ENCODE assay signal across 21 cellular contexts in genomic region chr7:27303021-27303420, GRCh38.
DNase-seq lines count a peak whose midpoint lies in the region; ATAC-seq and TF ChIP-seq lines count a peak whose summit lies in the region.
"Had no signal": no experiment of that assay in that cellular context is flagged by ENCODE, and none has a peak within 500 bp of the region (broad histone marks: within the 10 kb centered on the region; RNA-seq: fewer than 3 reads in every experiment).

No MANE protein-coding gene starts in this region.

- no peak for TF ChIP-seq CTCF in fibroblast of the aortic adventitia (IDR thresholded peaks at IDR 0.05; ENCODE audit: insufficient read depth, low read length)

- no peak for ATAC-seq in HG02798 (IDR thresholded peaks at IDR 0.05; ENCODE audit: poor library complexity, unreplicated experiment)
- no peak for ATAC-seq in HG03280 (IDR thresholded peaks at IDR 0.05; ENCODE audit: unreplicated experiment)
- ATAC-seq: activated CD8-positive, alpha-beta T cell treated with anti-CD3 and anti-CD28 coated beads, Interleukin-2, amount 10 ng/mL, durations not matched to agents 7 days and 5 days; naive thymus-derived CD8-positive, alpha-beta T cell; right cardiac atrium had no signal

- H3K4me3 ChIP-seq in fibroblast of the aortic adventitia (ENCODE audit: low read depth, low read length) = no peak overlapping the region
- H3K4me3 ChIP-seq: HAP-1, ovary, SK-N-MC, vagina had no signal

- DNase-seq in AG08396 (ENCODE audit: low spot score) (peak; percentile 9), H4 (ENCODE audit: low spot score) (peak; percentile 48), NCI-H69 (lab: John Stamatoyannopoulos, UW) (peak; percentile 70), fibroblast of the aortic adventitia (ENCODE audit: low read depth) (peak; percentile 2), T1000 (lab: John Stamatoyannopoulos, UW) (no peak)
- DNase-seq in stimulated activated CD4-positive, alpha-beta T cell treated with anti-CD3 and anti-CD28 coated beads, Interleukin-4, amount 100 ng/mL, for 24 hours = no peak
- DNase-seq: activated CD8-positive, alpha-beta T cell treated with anti-CD3 and anti-CD28 coated beads, Interleukin-2, amount 10 ng/mL, durations not matched to agents 7 days and 5 days; activated naive CD4-positive, alpha-beta T cell treated with Interleukin-2 at 50 U/mL for 16 hours; activated T-cell treated with anti-CD3 and anti-CD28 coated beads, Interleukin-2, amount 50 U/mL, for 24 hours; central memory CD4-positive, alpha-beta T cell; Karpas-422; naive thymus-derived CD8-positive, alpha-beta T cell; NCI-H1417 treated with DMSO at 0.1 percent for 48 hours; right cardiac atrium; stimulated activated CD4-positive, alpha-beta T cell treated with anti-CD3 and anti-CD28 coated beads, Interleukin-12 subunit alpha, Interleukin-12 subunit beta, amount 100 ng/mL, for 4 hours had no signal

Comparison
In these comparisons a context has a peak if more than half of its experiments do, and no peak if none do; other contexts are left out.
1. DNase-seq: peak in AG08396 (single experiment), H4 (single experiment), NCI-H69 (single experiment) and fibroblast of the aortic adventitia (single experiment); none in stimulated activated CD4-positive, alpha-beta T cell treated with anti-CD3 and anti-CD28 coated beads, Interleukin-4, amount 100 ng/mL, for 24 hours (single experiment) and T1000 (single experiment).